In genomic region chr5:112720576-112720975, GRCh38 we compare ENCODE assay signal across 22 cellular contexts. TPM values are rescaled to one million over a fixed set of nuclear protein-coding genes. Genes with fewer than 3 reads are reported as not detected.
A peak's percentile ranks its signal among the peaks of the same experiment; 100 is the strongest.
DNase-seq lines count a peak whose midpoint lies in the region; ATAC-seq, FAIRE-seq and TF ChIP-seq lines count a peak whose summit lies in the region.
"Had no signal": no experiment of that assay in that cellular context is flagged by ENCODE, and none has a peak within 500 bp of the region (broad histone marks: within the 10 kb centered on the region; RNA-seq: fewer than 3 reads in every experiment).

No MANE protein-coding gene starts in this region.

- H4K20me1 ChIP-seq in GM12878 (ENCODE audit: control insufficient read depth, insufficient read depth) = no peaks in the 10 kb centered on the region

- H3K4me1 Mint-ChIP-seq in CD4-positive, alpha-beta T cell (ENCODE audit: low read depth) = peaks cover 83% of the 10 kb centered on the region
- H3K4me1 Mint-ChIP-seq in HFFc6 (ENCODE audit: low read depth) = peaks cover 41% of the 10 kb centered on the region
- peaks cover 18% of the 10 kb centered on the region for H3K4me1 Mint-ChIP-seq in chondrocyte (ENCODE audit: low read depth)

- CTCF ChIA-PET in CD4-positive, alpha-beta T cell (lab: Charles Lee) = interaction anchor here (1.5 kb wide), 1 partner anchor 19 kb away, joined by 3 read pairs; no protein-coding TSS in a partner anchor
- CTCF ChIA-PET in GM12878 (lab: Yijun Ruan, JAX) = interaction anchor here (0.9 to 1.7 kb wide), 11 partner anchors 9 to 170 kb away, joined by 3 to 9 read pairs (median 3); no protein-coding TSS in a partner anchor

- H3K36me3 ChIP-seq in GM12878 (ENCODE audit: control insufficient read depth in 2 of 2, insufficient read depth in 2 of 2, low read length in 1 of 2) = no peaks in the 10 kb centered on the region
- H3K36me3 ChIP-seq: BE2C had no signal

- POLR2A ChIA-PET in CD4-positive, alpha-beta T cell (lab: Charles Lee) = interaction anchor here (1.0 to 1.2 kb wide), 2 partner anchors 9 to 13 kb away, joined by 3 to 5 read pairs; no protein-coding TSS in a partner anchor
- POLR2A ChIA-PET in GM12878 (lab: Charles Lee) = interaction anchor here (1.1 to 1.6 kb wide), 2 partner anchors 11 to 17 kb away, joined by 4 to 7 read pairs; partner anchors contain the start of gene APC

- no peaks in the 10 kb centered on the region for H3K4me1 ChIP-seq in GM12878 (ENCODE audit: control insufficient read depth, insufficient read depth, low read length)
- H3K4me1 ChIP-seq: BE2C had no signal

- no peak overlapping the region for H3K4me3 ChIP-seq in GM12878
- H3K4me3 ChIP-seq: K562 had no signal

- H3K9me3 Mint-ChIP-seq in CD4-positive, alpha-beta T cell = no peaks in the 10 kb centered on the region
- H3K9me3 Mint-ChIP-seq in HFFc6 (no peaks in the 10 kb centered on the region), chondrocyte (ENCODE audit: low read depth) (peaks cover 4% of the 10 kb centered on the region)

- intact Hi-C loops in CD4-positive, alpha-beta T cell (cut with DNase I, micrococcal nuclease) = no loop called here
- intact Hi-C loops in GM12878 (cut with micrococcal nuclease; ENCODE audit: unreplicated experiment) = no loop called here

- no peaks in the 10 kb centered on the region for H3K27me3 Mint-ChIP-seq in CD4-positive, alpha-beta T cell
- H3K27me3 Mint-ChIP-seq in HFFc6 (ENCODE audit: insufficient read depth) (no peaks in the 10 kb centered on the region; the same call in none of the 2 replicates), chondrocyte (ENCODE audit: low read depth) (no peaks in the 10 kb centered on the region)

- H3K4me3 Mint-ChIP-seq in CD4-positive, alpha-beta T cell = no peak overlapping the region
- H3K4me3 Mint-ChIP-seq in HFFc6 (peak overlapping the region; percentile 34; the same call in 1 of the 2 replicates), chondrocyte (ENCODE audit: unreplicated experiment) (no peak overlapping the region)

- H3K27ac Mint-ChIP-seq in CD4-positive, alpha-beta T cell = peak overlapping the region; percentile 3
- H3K27ac Mint-ChIP-seq in HFFc6 = no peak overlapping the region; the same call in 1 of the 2 replicates
- H3K27ac Mint-ChIP-seq in chondrocyte (ENCODE audit: unreplicated experiment) = no peak overlapping the region

- in situ Hi-C loops in GM12878 (cut with MboI) = no loop called here

- RAD21 ChIA-PET in GM12878 (lab: Charles Lee; ENCODE audit: unreplicated experiment) = interaction anchor here (0.5 to 1.8 kb wide), 5 partner anchors 10 to 240 kb away, joined by 3 to 13 read pairs (median 3); no protein-coding TSS in a partner anchor

- ATAC-seq in CD4-positive, alpha-beta T cell (ENCODE audit: poor library complexity) = no peak
- peak; percentile 54 for ATAC-seq in GM12878
- ATAC-seq: HepG2, K562 had no signal

- H3K27ac ChIP-seq in CD4-positive, alpha-beta T cell (ENCODE audit: low read depth, low read length) = no peak overlapping the region
- no peak overlapping the region for H3K27ac ChIP-seq in GM12878 (ENCODE audit: control insufficient read depth, insufficient read depth)
- H3K27ac ChIP-seq: RWPE1 had no signal

- H3K9ac ChIP-seq in GM12878 (ENCODE audit: control insufficient read depth, insufficient read depth, low read length) = no peak overlapping the region
- H3K9ac ChIP-seq: SK-N-SH had no signal

- no peaks in the 10 kb centered on the region for H3K27me3 ChIP-seq in CD4-positive, alpha-beta T cell (ENCODE audit: control insufficient read depth, insufficient read depth, low read length)
- H3K27me3 ChIP-seq in GM12878 (replicated peaks in 1 of 2; ENCODE audit: control insufficient read depth in 2 of 2, insufficient read depth in 2 of 2, low read length in 1 of 2) = no peaks in the 10 kb centered on the region
- H3K27me3 ChIP-seq: BE2C had no signal

- H3K9me3 ChIP-seq in CD4-positive, alpha-beta T cell (ENCODE audit: control insufficient read depth, low read length) = no peaks in the 10 kb centered on the region
- peaks cover 2% of the 10 kb centered on the region; the same call in 2 of the 3 replicates for H3K9me3 ChIP-seq in GM12878 (replicated peaks; ENCODE audit: control insufficient read depth, insufficient read depth, low read length)
- H3K9me3 ChIP-seq: BE2C, SK-N-SH had no signal

- WGBS in GM12878 (ENCODE audit: insufficient coverage, insufficient replicate concordance, low lambda C conversion rate, missing lambda C conversion rate) = 83% methylated on average over 2 of the region's 2 CpGs

- no peak for TF ChIP-seq EP300 in GM12878 (IDR thresholded peaks at IDR 0.05; ENCODE audit: borderline replicate concordance in 1 of 2, control insufficient read depth in 1 of 2, low read depth in 2 of 2, low read length in 2 of 2)

- no peak for TF ChIP-seq CTCF in CD4-positive, alpha-beta T cell (IDR thresholded peaks at IDR 0.05)
- no peak for TF ChIP-seq CTCF in HFFc6 (IDR thresholded peaks at IDR 0.05)
- no peak for TF ChIP-seq CTCF in GM12878 (IDR thresholded peaks at IDR 0.05 in 2 of 3, conservative IDR thresholded peaks at IDR 0.05 in 1 of 3; ENCODE audit: control insufficient read depth in 2 of 3, extremely low read depth in 1 of 3, insufficient read depth in 1 of 3, low read depth in 3 of 3, low read length in 3 of 3)
- no peak for TF ChIP-seq CTCF in chondrocyte (IDR thresholded peaks at IDR 0.05)

- SMC1A ChIA-PET in GM12878 (lab: Charles Lee; ENCODE audit: uncharacterized antibody, unreplicated experiment) = interaction anchor here (1.0 to 2.4 kb wide), 12 partner anchors 10 to 37 kb away, joined by 3 to 17 read pairs (median 4); no protein-coding TSS in a partner anchor

- H3K4me2 ChIP-seq in GM12878 (ENCODE audit: control insufficient read depth, insufficient read depth) = no peak overlapping the region; the same call in 1 of the 2 replicates
- H3K4me2 ChIP-seq: SK-N-SH had no signal

- TF ChIP-seq RAD21 in GM12878 (IDR thresholded peaks at IDR 0.05; ENCODE audit: insufficient read depth, low read depth, low read length) = no peak

- no peak overlapping the region for H2AFZ ChIP-seq in GM12878 (ENCODE audit: control insufficient read depth, low read depth, low read length)

- TF ChIP-seq POLR2A in GM12892 (IDR thresholded peaks at IDR 0.05; ENCODE audit: low read depth, low read length) (no peak), GM12878 (IDR thresholded peaks at IDR 0.05; ENCODE audit: low read depth, low read length) (no peak)

- peaks cover 4% of the 10 kb centered on the region for H3K79me2 ChIP-seq in GM12878 (ENCODE audit: control insufficient read depth, insufficient read depth, low read length)

- BruUV-seq in GM12878 (replicated peaks; lab: Mats Ljungman, UMichigan) = no TSS peak

- FAIRE-seq in GM12892 (lab: Jason Lieb, UNC) = peak; percentile 66
- FAIRE-seq in GM12878 (lab: Jason Lieb, UNC) = no peak
- FAIRE-seq: GM19239, HepG2, K562 had no signal

- DNase-seq in CD4-positive, alpha-beta T cell = no peak
- no peak for DNase-seq in GM12892 (ENCODE audit: insufficient read length)
- DNase-seq in HFFc6 = no peak
- no peak for DNase-seq in GM12878 (ENCODE audit: low read depth, low spot score)
- no peak for DNase-seq in T-helper 2 cell
- DNase-seq in chondrocyte (ENCODE audit: low spot score) = no peak
- DNase-seq in HT-29 (ENCODE audit: low spot score) = no peak
- DNase-seq in medulla oblongata (ENCODE audit: extremely low spot score) = no peak
- DNase-seq: BE2C, COR-L47, DMS79, NCI-H1105 treated with DMSO at 0.1 percent for 48 hours, NCI-H2029 treated with DMSO at 0.1 percent for 48 hours, NCI-H226, NCI-H510A treated with DMSO at 0.1 percent for 48 hours, NCI-H748 treated with DMSO at 0.1 percent for 48 hours, SHP77 treated with DMSO at 0.1 percent for 48 hours, SK-N-SH had no signal

- H3K36me3 Mint-ChIP-seq in CD4-positive, alpha-beta T cell (ENCODE audit: low read depth) = peaks cover 6% of the 10 kb centered on the region
- H3K36me3 Mint-ChIP-seq in HFFc6 (ENCODE audit: low read depth) (peaks cover 5% of the 10 kb centered on the region), chondrocyte (ENCODE audit: low read depth) (peaks cover 2% of the 10 kb centered on the region)

TF ChIP-seq in GM12878, 131 proteins besides CTCF, POLR2A, EP300 and RAD21:
- TF ChIP-seq BMI1 (IDR thresholded peaks at IDR 0.05; ENCODE audit: borderline replicate concordance) (no peak), TCF7 (IDR thresholded peaks at IDR 0.05; ENCODE audit: borderline replicate concordance) (0 out of 2 replicates have a peak, but pooled peaks have one; percentile 28)

RNA-seq across cellular contexts. Expression of gene APC, which starts 17.1 kb away (rescaled TPM):
- 10 to 100 TPM; 21.8 to 22.8 TPM for total RNA-seq in CD4-positive, alpha-beta T cell
- polyA plus RNA-seq in GM12892 (2012; ENCODE audit: missing spikeins) = 6.3 TPM
- total RNA-seq in HFFc6 (2021; fragmentation: NEBNext Ultra II Directional; extraction: Animal tissue kit (Norgen Biotek cat#: 25700)) = 10 to 100 TPM; 51.9 to 69.2 (median 53.9) TPM
- 114 and 115 TPM in 2 replicates for total RNA-seq in GM12878 (2013; cell fraction: nucleolus; rRNA removed)
- total RNA-seq in GM12878 (2014; rRNA removed) (22.3 and 24.8 TPM in 2 replicates), GM12878 (2014; rRNA removed; fragmentation: Illumina TruSeq; extraction: Trizol) (20.9 and 22.6 TPM in 2 replicates), GM12878 (2021) (22.6 and 23.3 TPM in 2 replicates), chondrocyte (43.9 to 48.7 TPM (median 46.8 TPM) in 3 replicates)
- 5.1 TPM for polyA plus RNA-seq in GM12878 (2011; ENCODE audit: low read depth)
- polyA plus RNA-seq in GM12878 (2011; rRNA removed) (14.4 and 17.3 TPM in 2 replicates), GM12878 (2014; fragmentation: Illumina TruSeq; extraction: Trizol) (12.5 and 14.8 TPM in 2 replicates), GM12878 (2014; fragmentation: Nextera tagmentation; extraction: Ambion mirVana) (1 to 10 TPM; 3.2 to 7.2 TPM), GM12878 (2014; rRNA removed) (8.6 and 12.2 TPM in 2 replicates), GM12878 (2016; fragmentation: Nextera tagmentation; extraction: Ambion mirVana) (10 to 100 TPM; 13.3 to 19.6 TPM)
- 9.0 and 9.7 TPM in 2 replicates for polyA plus RNA-seq in GM12878 (2011; cell fraction: cytosol; rRNA removed)
- polyA plus RNA-seq in GM12878 (2011; cell fraction: nucleus; rRNA removed) = 26.4 and 31.7 TPM in 2 replicates
- polyA plus RNA-seq in GM12878 (2012) = 5.0 and 5.3 TPM in 2 replicates
- 37.2 and 48.2 TPM in 2 replicates for polyA minus RNA-seq in GM12878 (2011; rRNA and poly(A)+ RNA removed)
- polyA minus RNA-seq in GM12878 (2011; cell fraction: cytosol; rRNA and poly(A)+ RNA removed) = 19.3 and 21.6 TPM in 2 replicates
- 50.3 and 85.1 TPM in 2 replicates for polyA minus RNA-seq in GM12878 (2011; cell fraction: nucleus; rRNA and poly(A)+ RNA removed)
- total RNA-seq in HT-29 (2014; rRNA removed; shearing (Covaris generic)) = 23.1 and 26.0 TPM in 2 replicates
